In genomic region chr2:227761734-227762476, GRCh38 we compare ENCODE assay signal across 25 cellular contexts. TPM values are rescaled to one million over a fixed set of nuclear protein-coding genes. Genes with fewer than 3 reads are reported as not detected.
A peak's percentile ranks its signal among the peaks of the same experiment; 100 is the strongest.
DNase-seq lines count a peak whose midpoint lies in the region; ATAC-seq lines count a peak whose summit lies in the region.
"Had no signal": no experiment of that assay in that cellular context is flagged by ENCODE, and none has a peak within 500 bp of the region (broad histone marks: within the 10 kb centered on the region; RNA-seq: fewer than 3 reads in every experiment).

No MANE protein-coding gene starts in this region.

- no peak overlapping the region for H3K4me3 ChIP-seq in mucosa of rectum (ENCODE audit: low read length in 2 of 2)
- H3K4me3 ChIP-seq: breast epithelium, spleen, tibial nerve had no signal

- ATAC-seq in T-helper 17 cell = no peak
- ATAC-seq in effector memory CD8-positive, alpha-beta T cell (replicated peaks) = no peak
- ATAC-seq in stimulated activated effector memory CD8-positive, alpha-beta T cell treated with anti-CD3 and anti-CD28 coated beads, Interleukin-12 subunit alpha, Interleukin-12 subunit beta, amount 100 ng/mL, for 72 hours = no peak
- ATAC-seq: activated CD8-positive, alpha-beta T cell treated with anti-CD3 and anti-CD28 coated beads, Interleukin-2, amount 10 ng/mL, durations not matched to agents 7 days and 5 days; activated T-cell treated with anti-CD3 and anti-CD28 coated beads, Interleukin-2, amount 50 U/mL, for 72 hours; HCT116; left ventricle myocardium superior; naive thymus-derived CD8-positive, alpha-beta T cell; T-cell had no signal

- no peak overlapping the region for H3K27ac Mint-ChIP-seq in T-helper 17 cell
- no peak overlapping the region for H3K27ac Mint-ChIP-seq in effector memory CD8-positive, alpha-beta T cell
- H3K27ac Mint-ChIP-seq in stimulated activated effector memory CD8-positive, alpha-beta T cell treated with anti-CD3 and anti-CD28 coated beads, Interleukin-12 subunit alpha, Interleukin-12 subunit beta, amount 100 ng/mL, for 72 hours = no peak overlapping the region
- H3K27ac Mint-ChIP-seq: activated CD8-positive, alpha-beta T cell treated with anti-CD3 and anti-CD28 coated beads, Interleukin-2, amount 10 ng/mL, durations not matched to agents 7 days and 5 days; activated naive CD8-positive, alpha-beta T cell; activated T-cell treated with anti-CD3 and anti-CD28 coated beads, Interleukin-2, amount 50 U/mL, for 72 hours; CD4-positive, CD25-positive, alpha-beta regulatory T cell; T-cell had no signal

- H3K9me3 Mint-ChIP-seq in effector memory CD8-positive, alpha-beta T cell = no peaks in the 10 kb centered on the region
- no peaks in the 10 kb centered on the region for H3K9me3 Mint-ChIP-seq in stimulated activated effector memory CD8-positive, alpha-beta T cell treated with anti-CD3 and anti-CD28 coated beads, Interleukin-12 subunit alpha, Interleukin-12 subunit beta, amount 100 ng/mL, for 72 hours
- H3K9me3 Mint-ChIP-seq: activated T-cell treated with anti-CD3 and anti-CD28 coated beads, Interleukin-2, amount 50 U/mL, for 72 hours; naive thymus-derived CD8-positive, alpha-beta T cell; T-cell had no signal

- no peaks in the 10 kb centered on the region for H3K36me3 ChIP-seq in mucosa of rectum (ENCODE audit: control insufficient read depth in 2 of 2, insufficient read depth in 2 of 2, low read length in 2 of 2)
- H3K36me3 ChIP-seq: breast epithelium, spleen, tibial nerve had no signal

- H3K9me3 ChIP-seq in T-helper 17 cell (ENCODE audit: control insufficient read depth, low read length, poor library complexity, severe bottlenecking) (no peaks in the 10 kb centered on the region), mucosa of rectum (ENCODE audit: control insufficient read depth in 2 of 2, low read length in 2 of 2) (no peaks in the 10 kb centered on the region)
- H3K9me3 ChIP-seq: breast epithelium, spleen, tibial nerve had no signal

- peak overlapping the region; percentile 77 to 78 for H3K27ac ChIP-seq in mucosa of rectum (ENCODE audit: low read depth in 2 of 2, low read length in 2 of 2)
- H3K27ac ChIP-seq: breast epithelium, spleen, tibial nerve had no signal

- H3K4me1 Mint-ChIP-seq in T-helper 17 cell = peaks cover 8% of the 10 kb centered on the region
- peaks cover 0 to 4% of the 10 kb centered on the region in 2 donors for H3K4me1 Mint-ChIP-seq in effector memory CD8-positive, alpha-beta T cell (ENCODE audit: low read depth in 2 of 2)
- H3K4me1 Mint-ChIP-seq in stimulated activated effector memory CD8-positive, alpha-beta T cell treated with anti-CD3 and anti-CD28 coated beads, Interleukin-12 subunit alpha, Interleukin-12 subunit beta, amount 100 ng/mL, for 72 hours = peaks cover 6% of the 10 kb centered on the region
- H3K4me1 Mint-ChIP-seq: CD4-positive, CD25-positive, alpha-beta regulatory T cell had no signal

- peaks cover 17% of the 10 kb centered on the region for H3K27me3 Mint-ChIP-seq in T-helper 17 cell
- H3K27me3 Mint-ChIP-seq in effector memory CD8-positive, alpha-beta T cell = peaks cover 0 to 10% of the 10 kb centered on the region in 2 donors
- H3K27me3 Mint-ChIP-seq: activated naive CD8-positive, alpha-beta T cell; CD4-positive, CD25-positive, alpha-beta regulatory T cell had no signal

- peak overlapping the region; percentile 12 for H3K4me3 Mint-ChIP-seq in T-helper 17 cell
- H3K4me3 Mint-ChIP-seq in effector memory CD8-positive, alpha-beta T cell = no peak overlapping the region
- H3K4me3 Mint-ChIP-seq in stimulated activated effector memory CD8-positive, alpha-beta T cell treated with anti-CD3 and anti-CD28 coated beads, Interleukin-12 subunit alpha, Interleukin-12 subunit beta, amount 100 ng/mL, for 72 hours = no peak overlapping the region
- H3K4me3 Mint-ChIP-seq: activated CD8-positive, alpha-beta T cell treated with anti-CD3 and anti-CD28 coated beads, Interleukin-2, amount 10 ng/mL, durations not matched to agents 7 days and 5 days; activated naive CD8-positive, alpha-beta T cell; activated T-cell treated with anti-CD3 and anti-CD28 coated beads, Interleukin-2, amount 50 U/mL, for 72 hours; CD4-positive, CD25-positive, alpha-beta regulatory T cell; T-cell had no signal

- H3K27me3 ChIP-seq in mucosa of rectum (ENCODE audit: control insufficient read depth in 2 of 2, insufficient read depth in 2 of 2, low read length in 2 of 2) = no peaks in the 10 kb centered on the region
- H3K27me3 ChIP-seq: breast epithelium, spleen, tibial nerve had no signal

- in situ Hi-C loops in ACHN (cut with HindIII; ENCODE audit: low pct_ligation_motif_present, low pct_unique_long_range_greater_than_20kb, low sequenced_read_pairs) = no loop called here

- DNase-seq in ACHN (peak; percentile 79), T-helper 17 cell (no peak), glomerular visceral epithelial cell (ENCODE audit: extremely low spot score) (peak; percentile 66)
- no peak for DNase-seq in effector memory CD8-positive, alpha-beta T cell
- no peak for DNase-seq in stimulated activated effector memory CD8-positive, alpha-beta T cell treated with anti-CD3 and anti-CD28 coated beads, Interleukin-12 subunit alpha, Interleukin-12 subunit beta, amount 100 ng/mL, for 72 hours (ENCODE audit: low spot score in 2 of 2)
- DNase-seq in activated CD4-positive, CD25-positive, alpha-beta regulatory T cell (lab: John Stamatoyannopoulos, UW) = no peak
- DNase-seq in activated naive CD4-positive, alpha-beta T cell treated with anti-CD3 and anti-CD28 coated beads, Interleukin-2, amount 50 U/mL, for 16 hours = no peak
- DNase-seq: 8988T; activated CD8-positive, alpha-beta T cell treated with anti-CD3 and anti-CD28 coated beads, Interleukin-2, amount 10 ng/mL, durations not matched to agents 7 days and 5 days; activated T-cell treated with anti-CD3 and anti-CD28 coated beads, Interleukin-2, amount 50 U/mL, for 72 hours; CD4-positive, CD25-positive, alpha-beta regulatory T cell; left ventricle myocardium superior; naive thymus-derived CD8-positive, alpha-beta T cell; NCI-H1694 treated with DMSO at 0.1 percent for 48 hours; NCI-H446; spleen; T-cell had no signal

- H3K36me3 Mint-ChIP-seq in T-helper 17 cell (ENCODE audit: low read depth) = peaks cover 5% of the 10 kb centered on the region
- no peaks in the 10 kb centered on the region for H3K36me3 Mint-ChIP-seq in effector memory CD8-positive, alpha-beta T cell (ENCODE audit: insufficient read depth)
- H3K36me3 Mint-ChIP-seq in stimulated activated effector memory CD8-positive, alpha-beta T cell treated with anti-CD3 and anti-CD28 coated beads, Interleukin-12 subunit alpha, Interleukin-12 subunit beta, amount 100 ng/mL, for 72 hours = no peaks in the 10 kb centered on the region
- H3K36me3 Mint-ChIP-seq: activated naive CD8-positive, alpha-beta T cell; CD4-positive, CD25-positive, alpha-beta regulatory T cell; naive thymus-derived CD8-positive, alpha-beta T cell; T-cell had no signal

- peaks cover 16 to 22% of the 10 kb centered on the region in 2 donors for H3K4me1 ChIP-seq in mucosa of rectum (ENCODE audit: control insufficient read depth in 2 of 2, insufficient read depth in 2 of 2, low read length in 2 of 2)
- H3K4me1 ChIP-seq: breast epithelium had no signal

- peak overlapping the region in 1 of 2 donors; percentile 15 for H3K9ac ChIP-seq in mucosa of rectum (ENCODE audit: low read depth in 1 of 2, low read length in 2 of 2)

RNA-seq across cellular contexts. Expression of gene SCYGR8, which starts 16.2 kb away (rescaled TPM):
- not detected for total RNA-seq in T-helper 17 cell
- total RNA-seq: activated CD8-positive, alpha-beta T cell treated with anti-CD3 and anti-CD28 coated beads, Interleukin-2, amount 10 ng/mL, durations not matched to agents 7 days and 5 days; activated T-cell treated with anti-CD3 and anti-CD28 coated beads, Interleukin-2, amount 50 U/mL, for 72 hours; breast epithelium; CD4-positive, CD25-positive, alpha-beta regulatory T cell; Daoy; left ventricle myocardium superior; M059J; naive thymus-derived CD8-positive, alpha-beta T cell; posterior vena cava; spleen; T-cell; tibial nerve had no signal

RNA-seq across cellular contexts. Expression of gene SCYGR7, which starts 33.8 kb away (rescaled TPM):
- total RNA-seq in T-helper 17 cell = not detected
- total RNA-seq: activated CD8-positive, alpha-beta T cell treated with anti-CD3 and anti-CD28 coated beads, Interleukin-2, amount 10 ng/mL, durations not matched to agents 7 days and 5 days; activated T-cell treated with anti-CD3 and anti-CD28 coated beads, Interleukin-2, amount 50 U/mL, for 72 hours; breast epithelium; CD4-positive, CD25-positive, alpha-beta regulatory T cell; Daoy; left ventricle myocardium superior; M059J; naive thymus-derived CD8-positive, alpha-beta T cell; posterior vena cava; spleen; T-cell; tibial nerve had no signal

RNA-seq across cellular contexts. Expression of gene SCYGR6, which starts 37.3 kb away (rescaled TPM):
- not detected for total RNA-seq in T-helper 17 cell
- total RNA-seq: activated CD8-positive, alpha-beta T cell treated with anti-CD3 and anti-CD28 coated beads, Interleukin-2, amount 10 ng/mL, durations not matched to agents 7 days and 5 days; activated T-cell treated with anti-CD3 and anti-CD28 coated beads, Interleukin-2, amount 50 U/mL, for 72 hours; breast epithelium; CD4-positive, CD25-positive, alpha-beta regulatory T cell; Daoy; left ventricle myocardium superior; M059J; naive thymus-derived CD8-positive, alpha-beta T cell; posterior vena cava; spleen; T-cell; tibial nerve had no signal

RNA-seq across cellular contexts. Expression of gene SLC19A3, which starts 44.1 kb away (rescaled TPM):
- not detected for total RNA-seq in T-helper 17 cell
- total RNA-seq: activated CD8-positive, alpha-beta T cell treated with anti-CD3 and anti-CD28 coated beads, Interleukin-2, amount 10 ng/mL, durations not matched to agents 7 days and 5 days; activated T-cell treated with anti-CD3 and anti-CD28 coated beads, Interleukin-2, amount 50 U/mL, for 72 hours; CD4-positive, CD25-positive, alpha-beta regulatory T cell; M059J; naive thymus-derived CD8-positive, alpha-beta T cell had no signal

RNA-seq across cellular contexts. Expression of gene CCL20, which starts 51.7 kb away (rescaled TPM):
- 10 to 100 TPM; 24.3 to 39.7 TPM for total RNA-seq in T-helper 17 cell
- total RNA-seq: activated CD8-positive, alpha-beta T cell treated with anti-CD3 and anti-CD28 coated beads, Interleukin-2, amount 10 ng/mL, durations not matched to agents 7 days and 5 days; left ventricle myocardium superior; M059J; naive thymus-derived CD8-positive, alpha-beta T cell; posterior vena cava; spleen; tibial nerve had no signal

Comparison
In these comparisons a context has a peak if more than half of its experiments do, and no peak if none do; other contexts are left out.
1. DNase-seq: peak in ACHN (single experiment) and glomerular visceral epithelial cell (single experiment); none in T-helper 17 cell (0 of 3), effector memory CD8-positive, alpha-beta T cell (0 of 3), stimulated activated effector memory CD8-positive, alpha-beta T cell treated with anti-CD3 and anti-CD28 coated beads, Interleukin-12 subunit alpha, Interleukin-12 subunit beta, amount 100 ng/mL, for 72 hours (0 of 2), activated CD4-positive, CD25-positive, alpha-beta regulatory T cell (0 of 4) and activated naive CD4-positive, alpha-beta T cell treated with anti-CD3 and anti-CD28 coated beads, Interleukin-2, amount 50 U/mL, for 16 hours (single experiment).